Comparison of ENCODE assay signal across 10 cellular contexts in genomic region chr14:76919431-76919810, GRCh38.
DNase-seq lines count a peak whose midpoint lies in the region; ATAC-seq and TF ChIP-seq lines count a peak whose summit lies in the region.
"Had no signal": no experiment of that assay in that cellular context is flagged by ENCODE, and none has a peak within 500 bp of the region (broad histone marks: within the 10 kb centered on the region; RNA-seq: fewer than 3 reads in every experiment).

No MANE protein-coding gene starts in this region.

- peaks cover 7% of the 10 kb centered on the region for H3K27me3 Mint-ChIP-seq in stimulated activated naive CD8-positive, alpha-beta T cell treated with anti-CD3 and anti-CD28 coated beads, Interleukin-15, amount 100 ng/mL, for 72 hours
- H3K27me3 Mint-ChIP-seq: activated CD8-positive, alpha-beta memory T cell treated with anti-CD3 and anti-CD28 coated beads, Interleukin-2, amount 10 ng/mL, durations not matched to agents 7 days and 5 days had no signal

- no peaks in the 10 kb centered on the region for H3K9me3 ChIP-seq in HUES48 (ENCODE audit: control insufficient read depth, insufficient read depth, low read length)
- no peaks in the 10 kb centered on the region for H3K9me3 ChIP-seq in ascending aorta

- H3K9me3 Mint-ChIP-seq in stimulated activated naive CD8-positive, alpha-beta T cell treated with anti-CD3 and anti-CD28 coated beads, Interleukin-15, amount 100 ng/mL, for 72 hours, result no peaks in the 10 kb centered on the region

- H3K27ac ChIP-seq in HUES48 (ENCODE audit: low read depth, low read length) (peak overlapping the region; percentile 90), ascending aorta (peak overlapping the region; percentile 85 to 86)

- H3K27me3 ChIP-seq in HUES48 (ENCODE audit: control insufficient read depth, insufficient read depth, low read length), result no peaks in the 10 kb centered on the region
- no peaks in the 10 kb centered on the region for H3K27me3 ChIP-seq in ascending aorta

- H3K4me1 ChIP-seq in HUES48 (ENCODE audit: control insufficient read depth, insufficient read depth, low read length) (peaks cover 55% of the 10 kb centered on the region), ascending aorta (peaks cover 22 to 38% of the 10 kb centered on the region in 2 donors)

- H3K4me3 ChIP-seq in HUES48 (ENCODE audit: low read depth, low read length) (no peak overlapping the region), ascending aorta (peak overlapping the region in 1 of 2 donors; percentile 22)

- no peak for TF ChIP-seq CTCF in ascending aorta (IDR thresholded peaks at IDR 0.05)

- peak overlapping the region; percentile 93 for H3K27ac Mint-ChIP-seq in stimulated activated naive CD8-positive, alpha-beta T cell treated with anti-CD3 and anti-CD28 coated beads, Interleukin-15, amount 100 ng/mL, for 72 hours

- peak overlapping the region; percentile 67 to 69 for H3K4me3 Mint-ChIP-seq in stimulated activated naive CD8-positive, alpha-beta T cell treated with anti-CD3 and anti-CD28 coated beads, Interleukin-15, amount 100 ng/mL, for 72 hours
- H3K4me3 Mint-ChIP-seq: activated CD8-positive, alpha-beta memory T cell treated with anti-CD3 and anti-CD28 coated beads, Interleukin-2, amount 10 ng/mL, durations not matched to agents 7 days and 5 days had no signal

- H3K9ac ChIP-seq in HUES48 (ENCODE audit: low read depth, low read length), result no peak overlapping the region

- H3K4me1 Mint-ChIP-seq in stimulated activated naive CD8-positive, alpha-beta T cell treated with anti-CD3 and anti-CD28 coated beads, Interleukin-15, amount 100 ng/mL, for 72 hours, result peaks cover 61% of the 10 kb centered on the region

- H3K36me3 ChIP-seq in HUES48 (ENCODE audit: control insufficient read depth, insufficient read depth, low read length) (no peaks in the 10 kb centered on the region), ascending aorta (no peaks in the 10 kb centered on the region)

- intact Hi-C loops in ascending aorta (cut with DNase I), result loop anchor here (1.0 to 2.0 kb wide), 6 partner anchors 18 to 121 kb away; no protein-coding TSS in a partner anchor

- DNase-seq in ascending aorta (ENCODE audit: low spot score in 2 of 2) (no peak), kidney glomerular epithelial cell (lab: John Stamatoyannopoulos, UW) (peak; percentile 58), ecto neural progenitor cell (ENCODE audit: low spot score) (no peak)
- DNase-seq in stimulated activated naive CD8-positive, alpha-beta T cell treated with anti-CD3 and anti-CD28 coated beads, Interleukin-15, amount 100 ng/mL, for 72 hours, result no peak
- no peak for DNase-seq in NK-92 treated with Interleukin-12 subunit alpha and Interleukin-12 subunit beta, amount 100 ng/mL, for 24 hours (lab: John Stamatoyannopoulos, UW)
- no peak for DNase-seq in activated CD8-positive, alpha-beta memory T cell treated with anti-CD3 and anti-CD28 coated beads, Interleukin-2, amount 50 U/mL, for 48 hours
- DNase-seq: activated CD8-positive, alpha-beta memory T cell treated with anti-CD3 and anti-CD28 coated beads, Interleukin-2, amount 10 ng/mL, durations not matched to agents 7 days and 5 days; KG1 had no signal

- ATAC-seq in stimulated activated naive CD8-positive, alpha-beta T cell treated with anti-CD3 and anti-CD28 coated beads, Interleukin-15, amount 100 ng/mL, for 72 hours, result no peak
- ATAC-seq in HG02938 (IDR thresholded peaks at IDR 0.05; ENCODE audit: unreplicated experiment), result no peak
